ENCODE assay signal across 1 cellular context in the genomic region with DNA sequence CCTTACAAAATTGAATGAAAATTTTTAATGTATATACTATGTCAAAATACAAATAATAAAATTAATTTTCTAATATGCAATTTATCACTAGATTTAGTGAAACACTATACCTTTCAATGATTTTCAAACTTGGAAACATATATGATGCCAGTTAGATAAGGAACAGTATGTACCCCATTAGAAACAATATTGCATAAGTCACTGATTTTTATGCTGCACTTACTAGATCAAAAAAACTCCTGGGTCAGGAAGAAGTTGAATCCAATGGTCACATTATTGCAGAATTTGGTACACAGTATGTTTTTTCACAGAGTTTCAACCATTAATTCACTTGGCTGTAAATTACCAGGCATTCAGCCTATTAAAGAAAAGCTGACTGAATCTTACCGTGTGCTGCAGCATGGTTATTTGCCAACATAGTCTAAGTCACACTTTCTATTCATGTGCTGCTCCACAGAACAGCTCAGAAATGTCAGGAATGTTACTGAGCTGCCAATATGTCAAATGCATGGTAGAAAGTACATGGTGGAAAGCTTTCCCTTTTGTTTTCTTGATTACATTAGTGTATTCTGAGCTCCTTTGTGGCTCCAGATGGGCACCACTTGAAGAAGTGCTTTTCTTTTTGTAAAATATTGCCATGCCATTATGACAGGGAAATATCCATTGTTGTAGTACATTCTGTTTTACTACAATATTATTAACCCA.
TF ChIP-seq lines count a peak whose summit lies in the region.

No MANE protein-coding gene starts in this region.

TF ChIP-seq in GM23338, 12 proteins besides CTCF, POLR2A, EP300 and RAD21 (continued from another document):
- TF ChIP-seq, protein P1, sequence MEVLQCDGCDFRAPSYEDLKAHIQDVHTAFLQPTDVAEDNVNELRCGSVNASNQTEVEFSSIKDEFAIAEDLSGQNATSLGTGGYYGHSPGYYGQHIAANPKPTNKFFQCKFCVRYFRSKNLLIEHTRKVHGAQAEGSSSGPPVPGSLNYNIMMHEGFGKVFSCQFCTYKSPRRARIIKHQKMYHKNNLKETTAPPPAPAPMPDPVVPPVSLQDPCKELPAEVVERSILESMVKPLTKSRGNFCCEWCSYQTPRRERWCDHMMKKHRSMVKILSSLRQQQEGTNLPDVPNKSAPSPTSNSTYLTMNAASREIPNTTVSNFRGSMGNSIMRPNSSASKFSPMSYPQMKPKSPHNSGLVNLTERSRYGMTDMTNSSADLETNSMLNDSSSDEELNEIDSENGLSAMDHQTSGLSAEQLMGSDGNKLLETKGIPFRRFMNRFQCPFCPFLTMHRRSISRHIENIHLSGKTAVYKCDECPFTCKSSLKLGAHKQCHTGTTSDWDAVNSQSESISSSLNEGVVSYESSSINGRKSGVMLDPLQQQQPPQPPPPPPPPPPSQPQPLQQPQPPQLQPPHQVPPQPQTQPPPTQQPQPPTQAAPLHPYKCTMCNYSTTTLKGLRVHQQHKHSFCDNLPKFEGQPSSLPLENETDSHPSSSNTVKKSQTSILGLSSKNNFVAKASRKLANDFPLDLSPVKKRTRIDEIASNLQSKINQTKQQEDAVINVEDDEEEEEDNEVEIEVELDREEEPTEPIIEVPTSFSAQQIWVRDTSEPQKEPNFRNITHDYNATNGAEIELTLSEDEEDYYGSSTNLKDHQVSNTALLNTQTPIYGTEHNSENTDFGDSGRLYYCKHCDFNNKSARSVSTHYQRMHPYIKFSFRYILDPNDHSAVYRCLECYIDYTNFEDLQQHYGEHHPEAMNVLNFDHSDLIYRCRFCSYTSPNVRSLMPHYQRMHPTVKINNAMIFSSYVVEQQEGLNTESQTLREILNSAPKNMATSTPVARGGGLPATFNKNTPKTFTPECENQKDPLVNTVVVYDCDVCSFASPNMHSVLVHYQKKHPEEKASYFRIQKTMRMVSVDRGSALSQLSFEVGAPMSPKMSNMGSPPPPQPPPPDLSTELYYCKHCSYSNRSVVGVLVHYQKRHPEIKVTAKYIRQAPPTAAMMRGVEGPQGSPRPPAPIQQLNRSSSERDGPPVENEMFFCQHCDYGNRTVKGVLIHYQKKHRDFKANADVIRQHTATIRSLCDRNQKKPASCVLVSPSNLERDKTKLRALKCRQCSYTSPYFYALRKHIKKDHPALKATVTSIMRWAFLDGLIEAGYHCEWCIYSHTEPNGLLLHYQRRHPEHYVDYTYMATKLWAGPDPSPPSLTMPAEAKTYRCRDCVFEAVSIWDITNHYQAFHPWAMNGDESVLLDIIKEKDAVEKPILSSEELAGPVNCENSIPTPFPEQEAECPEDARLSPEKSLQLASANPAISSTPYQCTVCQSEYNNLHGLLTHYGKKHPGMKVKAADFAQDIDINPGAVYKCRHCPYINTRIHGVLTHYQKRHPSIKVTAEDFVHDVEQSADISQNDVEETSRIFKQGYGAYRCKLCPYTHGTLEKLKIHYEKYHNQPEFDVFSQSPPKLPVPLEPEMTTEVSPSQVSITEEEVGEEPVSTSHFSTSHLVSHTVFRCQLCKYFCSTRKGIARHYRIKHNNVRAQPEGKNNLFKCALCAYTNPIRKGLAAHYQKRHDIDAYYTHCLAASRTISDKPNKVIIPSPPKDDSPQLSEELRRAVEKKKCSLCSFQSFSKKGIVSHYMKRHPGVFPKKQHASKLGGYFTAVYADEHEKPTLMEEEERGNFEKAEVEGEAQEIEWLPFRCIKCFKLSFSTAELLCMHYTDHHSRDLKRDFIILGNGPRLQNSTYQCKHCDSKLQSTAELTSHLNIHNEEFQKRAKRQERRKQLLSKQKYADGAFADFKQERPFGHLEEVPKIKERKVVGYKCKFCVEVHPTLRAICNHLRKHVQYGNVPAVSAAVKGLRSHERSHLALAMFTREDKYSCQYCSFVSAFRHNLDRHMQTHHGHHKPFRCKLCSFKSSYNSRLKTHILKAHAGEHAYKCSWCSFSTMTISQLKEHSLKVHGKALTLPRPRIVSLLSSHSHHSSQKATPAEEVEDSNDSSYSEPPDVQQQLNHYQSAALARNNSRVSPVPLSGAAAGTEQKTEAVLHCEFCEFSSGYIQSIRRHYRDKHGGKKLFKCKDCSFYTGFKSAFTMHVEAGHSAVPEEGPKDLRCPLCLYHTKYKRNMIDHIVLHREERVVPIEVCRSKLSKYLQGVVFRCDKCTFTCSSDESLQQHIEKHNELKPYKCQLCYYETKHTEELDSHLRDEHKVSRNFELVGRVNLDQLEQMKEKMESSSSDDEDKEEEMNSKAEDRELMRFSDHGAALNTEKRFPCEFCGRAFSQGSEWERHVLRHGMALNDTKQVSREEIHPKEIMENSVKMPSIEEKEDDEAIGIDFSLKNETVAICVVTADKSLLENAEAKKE (CRISPR knock-in tag; IDR thresholded peaks at IDR 0.05) = no peak
- TF ChIP-seq POLR2AphosphoS5 (IDR thresholded peaks at IDR 0.05; ENCODE audit: low read depth) = no peak
- TF ChIP-seq ZNF114 (CRISPR knock-in tag; IDR thresholded peaks at IDR 0.05) = no peak
- no peak for TF ChIP-seq JUNB (IDR thresholded peaks at IDR 0.05; ENCODE audit: unreplicated experiment)
- TF ChIP-seq EZH2phosphoT487 (IDR thresholded peaks at IDR 0.05; ENCODE audit: unreplicated experiment) = no peak
- no peak for TF ChIP-seq NANOG (IDR thresholded peaks at IDR 0.05; ENCODE audit: borderline replicate concordance)
- TF ChIP-seq, protein P2, sequence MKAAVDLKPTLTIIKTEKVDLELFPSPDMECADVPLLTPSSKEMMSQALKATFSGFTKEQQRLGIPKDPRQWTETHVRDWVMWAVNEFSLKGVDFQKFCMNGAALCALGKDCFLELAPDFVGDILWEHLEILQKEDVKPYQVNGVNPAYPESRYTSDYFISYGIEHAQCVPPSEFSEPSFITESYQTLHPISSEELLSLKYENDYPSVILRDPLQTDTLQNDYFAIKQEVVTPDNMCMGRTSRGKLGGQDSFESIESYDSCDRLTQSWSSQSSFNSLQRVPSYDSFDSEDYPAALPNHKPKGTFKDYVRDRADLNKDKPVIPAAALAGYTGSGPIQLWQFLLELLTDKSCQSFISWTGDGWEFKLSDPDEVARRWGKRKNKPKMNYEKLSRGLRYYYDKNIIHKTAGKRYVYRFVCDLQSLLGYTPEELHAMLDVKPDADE (IDR thresholded peaks at IDR 0.05) = no peak
